12 cellular contexts compared by ENCODE assay signal in the genomic region with DNA sequence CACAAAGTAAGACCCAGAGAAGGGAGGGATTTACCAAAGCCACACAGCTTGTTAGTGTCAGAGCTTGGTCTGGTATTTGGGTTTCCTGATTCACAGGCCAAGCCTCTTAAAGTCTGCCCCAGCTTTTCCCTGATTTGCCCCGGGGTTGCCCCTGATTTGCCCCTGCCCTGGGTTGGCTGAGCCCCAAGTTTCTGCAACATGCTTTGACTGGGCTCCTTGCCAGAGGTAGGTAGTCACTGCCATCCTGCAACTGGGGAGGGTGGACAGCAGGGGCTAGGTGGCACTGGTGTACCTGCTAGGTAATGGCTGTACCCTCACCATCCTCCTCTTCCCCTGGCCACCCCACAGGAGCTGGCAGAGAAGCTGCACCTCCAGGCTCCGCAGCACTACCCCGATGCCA. TPM values are rescaled to one million over a fixed set of nuclear protein-coding genes. Genes with fewer than 3 reads are reported as not detected.
DNase-seq lines count a peak whose midpoint lies in the region; ATAC-seq and TF ChIP-seq lines count a peak whose summit lies in the region.
"Had no signal": no experiment of that assay in that cellular context is flagged by ENCODE, and none has a peak within 500 bp of the region (broad histone marks: within the 10 kb centered on the region; RNA-seq: fewer than 3 reads in every experiment).

No MANE protein-coding gene starts in this region.

- intact Hi-C loops in prostate gland (cut with DNase I) = no loop called here

- H3K9me3 ChIP-seq in Peyer's patch (no peaks in the 10 kb centered on the region), prostate gland (no peaks in the 10 kb centered on the region)

- TF ChIP-seq CTCF in Peyer's patch (IDR thresholded peaks at IDR 0.05) (peak in 3 of 6 experiments; percentile 21 to 26 (median 25)), prostate gland (IDR thresholded peaks at IDR 0.05) (no peak)

- peak overlapping the region in 2 of 4 donors; percentile 75 to 90 for H3K27ac ChIP-seq in Peyer's patch
- no peak overlapping the region for H3K27ac ChIP-seq in prostate gland

- H3K27me3 ChIP-seq in Peyer's patch (no peaks in the 10 kb centered on the region), prostate gland (replicated peaks; ENCODE audit: insufficient read depth) (no peaks in the 10 kb centered on the region)

- no peaks in the 10 kb centered on the region for H3K27me3 Mint-ChIP-seq in activated naive CD8-positive, alpha-beta T cell
- no peaks in the 10 kb centered on the region for H3K27me3 Mint-ChIP-seq in activated naive CD8-positive, alpha-beta T cell treated with anti-CD3 and anti-CD28 coated beads for 36 hours
- H3K27me3 Mint-ChIP-seq: stimulated activated naive B cell treated with anti-CD40 and anti-IgM and Interleukin-4, amounts not matched to agents 10 μg/mL and 1 μg/mL and 100 μg/mL, for 72 hours had no signal

- H3K4me1 ChIP-seq in Peyer's patch (peaks cover 0 to 40% (median 7%) of the 10 kb centered on the region in 4 donors), prostate gland (replicated peaks) (no peaks in the 10 kb centered on the region)

- no peaks in the 10 kb centered on the region for H3K9me3 Mint-ChIP-seq in activated naive CD8-positive, alpha-beta T cell (ENCODE audit: low read depth)
- no peaks in the 10 kb centered on the region for H3K9me3 Mint-ChIP-seq in activated naive CD8-positive, alpha-beta T cell treated with anti-CD3 and anti-CD28 coated beads for 36 hours
- no peaks in the 10 kb centered on the region for H3K9me3 Mint-ChIP-seq in stimulated activated effector memory CD8-positive, alpha-beta T cell treated with anti-CD3 and anti-CD28 coated beads, Interleukin-12 subunit alpha, Interleukin-12 subunit beta, amount 100 ng/mL, for 72 hours
- H3K9me3 Mint-ChIP-seq: stimulated activated naive B cell treated with anti-CD40 and anti-IgM and Interleukin-4, amounts not matched to agents 10 μg/mL and 1 μg/mL and 100 μg/mL, for 72 hours had no signal

- H3K4me3 ChIP-seq in Peyer's patch = no peak overlapping the region
- no peak overlapping the region for H3K4me3 ChIP-seq in prostate gland

- H3K4me3 Mint-ChIP-seq in activated naive CD8-positive, alpha-beta T cell = peak overlapping the region; percentile 17
- no peak overlapping the region for H3K4me3 Mint-ChIP-seq in activated naive CD8-positive, alpha-beta T cell treated with anti-CD3 and anti-CD28 coated beads for 36 hours
- H3K4me3 Mint-ChIP-seq in stimulated activated effector memory CD8-positive, alpha-beta T cell treated with anti-CD3 and anti-CD28 coated beads, Interleukin-12 subunit alpha, Interleukin-12 subunit beta, amount 100 ng/mL, for 72 hours = no peak overlapping the region
- H3K4me3 Mint-ChIP-seq: stimulated activated naive B cell treated with anti-CD40 and anti-IgM and Interleukin-4, amounts not matched to agents 10 μg/mL and 1 μg/mL and 100 μg/mL, for 72 hours had no signal

- TF ChIP-seq POLR2A in Peyer's patch (IDR thresholded peaks at IDR 0.05) = no peak
- TF ChIP-seq POLR2A in prostate gland (IDR thresholded peaks at IDR 0.05) = no peak

- peaks cover 46% of the 10 kb centered on the region for H3K4me1 Mint-ChIP-seq in activated naive CD8-positive, alpha-beta T cell (ENCODE audit: low read depth)
- peaks cover 36% of the 10 kb centered on the region for H3K4me1 Mint-ChIP-seq in activated naive CD8-positive, alpha-beta T cell treated with anti-CD3 and anti-CD28 coated beads for 36 hours
- H3K4me1 Mint-ChIP-seq in stimulated activated effector memory CD8-positive, alpha-beta T cell treated with anti-CD3 and anti-CD28 coated beads, Interleukin-12 subunit alpha, Interleukin-12 subunit beta, amount 100 ng/mL, for 72 hours = peaks cover 51% of the 10 kb centered on the region

- no peak for DNase-seq in activated naive CD8-positive, alpha-beta T cell treated with anti-CD3 and anti-CD28 coated beads for 36 hours
- peak in 2 of 3 donors; percentile 64 to 69 for DNase-seq in Peyer's patch
- no peak for DNase-seq in stimulated activated effector memory CD8-positive, alpha-beta T cell treated with anti-CD3 and anti-CD28 coated beads, Interleukin-12 subunit alpha, Interleukin-12 subunit beta, amount 100 ng/mL, for 72 hours (ENCODE audit: low spot score in 2 of 2)
- no peak for DNase-seq in COLO829 (ENCODE audit: low spot score)
- DNase-seq in prostate gland (ENCODE audit: low spot score) = no peak
- DNase-seq: AML-193; DMS79 treated with DMSO at 0.1 percent for 48 hours; stimulated activated CD4-positive, alpha-beta T cell treated with anti-CD3 and anti-CD28 coated beads, Interleukin-4, amount 100 ng/mL, for 24 hours; stimulated activated naive B cell treated with anti-CD40 and anti-IgM and Interleukin-4, amounts not matched to agents 10 μg/mL and 1 μg/mL and 100 μg/mL, for 72 hours had no signal

- ATAC-seq in esophagus mucosa = peak; percentile 64
- no peak for ATAC-seq in stimulated activated effector memory CD8-positive, alpha-beta T cell treated with anti-CD3 and anti-CD28 coated beads, Interleukin-12 subunit alpha, Interleukin-12 subunit beta, amount 100 ng/mL, for 72 hours
- no peak for ATAC-seq in GM21381 (IDR thresholded peaks at IDR 0.05; ENCODE audit: unreplicated experiment)
- ATAC-seq: stimulated activated naive B cell treated with anti-CD40 and anti-IgM and Interleukin-4, amounts not matched to agents 10 μg/mL and 1 μg/mL and 100 μg/mL, for 72 hours had no signal

- peaks cover 5% of the 10 kb centered on the region for H3K36me3 Mint-ChIP-seq in activated naive CD8-positive, alpha-beta T cell
- H3K36me3 Mint-ChIP-seq in activated naive CD8-positive, alpha-beta T cell treated with anti-CD3 and anti-CD28 coated beads for 36 hours = peaks cover 31% of the 10 kb centered on the region
- H3K36me3 Mint-ChIP-seq in stimulated activated effector memory CD8-positive, alpha-beta T cell treated with anti-CD3 and anti-CD28 coated beads, Interleukin-12 subunit alpha, Interleukin-12 subunit beta, amount 100 ng/mL, for 72 hours = peaks cover 65% of the 10 kb centered on the region

- H3K36me3 ChIP-seq in Peyer's patch = peaks cover 0 to 22% (median 0%) of the 10 kb centered on the region in 3 donors
- no peaks in the 10 kb centered on the region for H3K36me3 ChIP-seq in prostate gland

- H3K27ac Mint-ChIP-seq in activated naive CD8-positive, alpha-beta T cell = no peak overlapping the region
- H3K27ac Mint-ChIP-seq in activated naive CD8-positive, alpha-beta T cell treated with anti-CD3 and anti-CD28 coated beads for 36 hours = no peak overlapping the region
- H3K27ac Mint-ChIP-seq in stimulated activated effector memory CD8-positive, alpha-beta T cell treated with anti-CD3 and anti-CD28 coated beads, Interleukin-12 subunit alpha, Interleukin-12 subunit beta, amount 100 ng/mL, for 72 hours = peak overlapping the region; percentile 86

- WGBS in prostate gland = 85% methylated on average over 3 of the region's 3 CpGs

RNA-seq across cellular contexts. Expression of gene MPI, which starts 2.5 kb away (rescaled TPM):
- 10 to 100 TPM; 71.4 to 73.2 TPM for total RNA-seq in activated naive CD8-positive, alpha-beta T cell treated with anti-CD3 and anti-CD28 coated beads for 36 hours
- 100 to 1,000 TPM in 3 of 4 donors, 10 to 100 TPM in 1; 52.0 to 221 (median 174) TPM for total RNA-seq in Peyer's patch
- total RNA-seq in esophagus mucosa = 28.2 TPM
- 10 to 100 TPM; 48.5 to 91.4 TPM for total RNA-seq in prostate gland

RNA-seq across cellular contexts. Expression of gene FAM219B, which starts 14.3 kb away (rescaled TPM):
- total RNA-seq in activated naive CD8-positive, alpha-beta T cell treated with anti-CD3 and anti-CD28 coated beads for 36 hours = 10 to 100 TPM; 31.5 to 37.6 TPM
- total RNA-seq in Peyer's patch (10 to 100 TPM; 48.7 to 76.5 (median 57.6) TPM), esophagus mucosa (62.5 TPM), prostate gland (10 to 100 TPM; 66.0 to 71.1 TPM)

RNA-seq across cellular contexts. Expression of gene SCAMP2, which starts 19.1 kb away (rescaled TPM):
- total RNA-seq in activated naive CD8-positive, alpha-beta T cell treated with anti-CD3 and anti-CD28 coated beads for 36 hours = 10 to 100 TPM; 57.5 to 59.6 TPM
- total RNA-seq in Peyer's patch (100 to 1,000 TPM in 3 of 4 donors, 10 to 100 TPM in 1; 60.2 to 206 (median 151) TPM), esophagus mucosa (102 TPM), prostate gland (100 to 1,000 TPM; 101 to 103 TPM)

RNA-seq across cellular contexts. Expression of gene COX5A, which starts 45.6 kb away (rescaled TPM):
- total RNA-seq in activated naive CD8-positive, alpha-beta T cell treated with anti-CD3 and anti-CD28 coated beads for 36 hours = 100 to 1,000 TPM; 352 to 363 TPM
- 100 to 1,000 TPM in 3 of 4 donors, 10 to 100 TPM in 1; 59.4 to 326 (median 195) TPM for total RNA-seq in Peyer's patch
- total RNA-seq in esophagus mucosa = 229 TPM
- 100 to 1,000 TPM in 1 of 2 donors, 10 to 100 TPM in 1; 93.3 to 171 TPM for total RNA-seq in prostate gland

RNA-seq across cellular contexts. Expression of gene ULK3, which starts 49.4 kb away (rescaled TPM):
- 10 to 100 TPM; 41.1 to 49.9 TPM for total RNA-seq in activated naive CD8-positive, alpha-beta T cell treated with anti-CD3 and anti-CD28 coated beads for 36 hours
- total RNA-seq in Peyer's patch (100 to 1,000 TPM; 194 to 508 (median 288) TPM), esophagus mucosa (43.3 TPM), prostate gland (10 to 100 TPM; 44.6 to 98.5 TPM)

Comparison
In these comparisons a context has a peak if more than half of its experiments do, and no peak if none do; other contexts are left out.
1. DNase-seq: peak in Peyer's patch (2 of 3); none in activated naive CD8-positive, alpha-beta T cell treated with anti-CD3 and anti-CD28 coated beads for 36 hours (single experiment), stimulated activated effector memory CD8-positive, alpha-beta T cell treated with anti-CD3 and anti-CD28 coated beads, Interleukin-12 subunit alpha, Interleukin-12 subunit beta, amount 100 ng/mL, for 72 hours (0 of 2), COLO829 (single experiment) and prostate gland (single experiment).